8 cellular contexts compared by ENCODE assay signal in the genomic region with DNA sequence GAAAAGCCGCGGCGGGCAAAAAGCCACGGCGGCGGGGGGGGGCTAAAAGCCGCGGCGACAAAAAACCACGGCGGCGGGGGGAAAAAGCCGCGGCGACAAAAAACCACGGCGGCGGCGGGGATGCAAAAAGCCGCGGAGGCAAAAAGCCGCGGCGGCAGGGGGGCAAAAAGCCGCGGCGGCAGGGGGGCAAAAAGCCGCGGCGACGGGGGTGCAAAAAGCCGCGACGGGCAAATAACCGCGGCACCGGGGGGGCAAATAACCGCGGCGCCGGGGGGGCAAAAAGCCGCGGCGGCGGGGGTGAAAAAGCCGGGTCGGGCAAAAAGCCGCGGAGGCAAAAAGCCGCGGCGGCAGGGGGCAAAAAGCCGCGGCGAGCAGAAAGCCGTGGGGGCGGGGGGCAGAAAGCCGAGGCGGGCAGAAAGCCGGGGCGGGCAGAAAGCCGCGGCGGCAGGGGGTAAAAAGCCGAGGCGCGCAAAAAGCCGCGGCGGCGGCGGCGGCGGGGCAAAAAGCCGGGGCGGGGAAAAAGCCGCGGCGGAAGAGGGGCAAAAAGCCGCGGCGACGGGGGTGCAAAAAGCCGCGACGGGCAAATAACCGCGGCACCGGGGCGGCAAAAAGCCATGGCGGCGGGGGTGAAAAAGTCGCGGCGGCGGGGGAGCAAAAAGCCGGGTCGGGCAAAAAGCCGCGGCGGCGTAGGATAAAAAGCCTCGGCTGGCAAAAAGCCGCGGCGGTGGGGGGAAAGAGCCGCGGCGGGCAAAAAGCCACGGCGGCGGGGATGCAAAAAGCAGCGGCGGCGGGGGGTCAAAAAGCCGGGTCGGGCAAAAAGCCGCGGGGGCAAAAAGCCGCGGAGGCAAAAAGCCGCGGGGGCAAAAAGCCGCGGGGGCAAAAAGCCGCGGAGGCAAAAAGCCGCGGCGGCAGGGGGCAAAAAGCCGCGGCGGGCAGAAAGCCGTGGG.
DNase-seq lines count a peak whose midpoint lies in the region; ATAC-seq and TF ChIP-seq lines count a peak whose summit lies in the region.
"Not testable (repeated sequence)": the region's sequence is repeated elsewhere in the genome, so short reads cannot be mapped to it uniquely, and the experiment has no call there.

No MANE protein-coding gene starts in this region.

- POLR2A ChIA-PET in HEK293 (lab: Yijun Ruan, JAX); activated naive CD8-positive, alpha-beta T cell treated with anti-CD3 and anti-CD28 coated beads, Interleukin-2, amount 10 ng/mL, durations not matched to agents 7 days and 5 days (lab: Charles Lee): not testable (repeated sequence)

- not testable (repeated sequence) for H3K27me3 Mint-ChIP-seq in T-helper 17 cell; activated naive CD8-positive, alpha-beta T cell treated with anti-CD3 and anti-CD28 coated beads, Interleukin-2, amount 10 ng/mL, durations not matched to agents 7 days and 5 days
- peaks cover 23% of the 10 kb centered on the region for H3K27me3 Mint-ChIP-seq in dendritic cell treated with granulocyte-macrophage colony-stimulating factor and Interleukin-4, amounts not matched to agents 40 ng/mL and 50 ng/mL, for 4 days
- peaks cover 24% of the 10 kb centered on the region for H3K27me3 Mint-ChIP-seq in stimulated activated naive CD8-positive, alpha-beta T cell treated with anti-CD3 and anti-CD28 coated beads, Interleukin-15, amount 100 ng/mL, for 72 hours

- H3K9ac ChIP-seq in neural cell (ENCODE audit: low read length) = not testable (repeated sequence)

- ATAC-seq in T-helper 17 cell; activated naive CD8-positive, alpha-beta T cell treated with anti-CD3 and anti-CD28 coated beads, Interleukin-2, amount 10 ng/mL, durations not matched to agents 7 days and 5 days (ENCODE audit: low read depth); heart right ventricle; stimulated activated naive CD8-positive, alpha-beta T cell treated with anti-CD3 and anti-CD28 coated beads, Interleukin-15, amount 100 ng/mL, for 72 hours: not testable (repeated sequence)

- CTCF ChIA-PET in HEK293 (lab: Yijun Ruan, JAX) = not testable (repeated sequence)

- not testable (repeated sequence) for H3K9me3 Mint-ChIP-seq in activated naive CD8-positive, alpha-beta T cell treated with anti-CD3 and anti-CD28 coated beads, Interleukin-2, amount 10 ng/mL, durations not matched to agents 7 days and 5 days; dendritic cell treated with granulocyte-macrophage colony-stimulating factor and Interleukin-4, amounts not matched to agents 40 ng/mL and 50 ng/mL, for 4 days; stimulated activated naive CD8-positive, alpha-beta T cell treated with anti-CD3 and anti-CD28 coated beads, Interleukin-15, amount 100 ng/mL, for 72 hours

- H2AFZ ChIP-seq in neural cell (ENCODE audit: low read depth, low read length) = not testable (repeated sequence)

- TF ChIP-seq CTCF in AG10803 (conservative IDR thresholded peaks at IDR 0.05; ENCODE audit: low read length); HEK293 (tag by site-specific recombination; IDR thresholded peaks at IDR 0.05); heart right ventricle (IDR thresholded peaks at IDR 0.05); neural cell (IDR thresholded peaks at IDR 0.05; ENCODE audit: poor library complexity, severe bottlenecking): not testable (repeated sequence)

- H3K4me1 ChIP-seq in HEK293 (ENCODE audit: control insufficient read depth, insufficient read depth, low read length); heart right ventricle: not testable (repeated sequence)

- H3K4me3 ChIP-seq in AG10803 (ENCODE audit: low read length) (peak overlapping the region; percentile 20; the same call in 1 of the 2 replicates), HEK293 (ENCODE audit: low read depth, low read length) (peak overlapping the region; percentile 33), heart right ventricle (peak overlapping the region in 8 of 10 donors; percentile 12 to 32 (median 28)), neural cell (ENCODE audit: low read length) (peak overlapping the region; percentile 48)

- not testable (repeated sequence) for H3K4me1 Mint-ChIP-seq in T-helper 17 cell; activated naive CD8-positive, alpha-beta T cell treated with anti-CD3 and anti-CD28 coated beads, Interleukin-2, amount 10 ng/mL, durations not matched to agents 7 days and 5 days; dendritic cell treated with granulocyte-macrophage colony-stimulating factor and Interleukin-4, amounts not matched to agents 40 ng/mL and 50 ng/mL, for 4 days (ENCODE audit: low read depth); stimulated activated naive CD8-positive, alpha-beta T cell treated with anti-CD3 and anti-CD28 coated beads, Interleukin-15, amount 100 ng/mL, for 72 hours

- intact Hi-C loops in dendritic cell treated with granulocyte-macrophage colony-stimulating factor and Interleukin-4, amounts not matched to agents 40 ng/mL and 50 ng/mL, for 4 days (cut with micrococcal nuclease); heart right ventricle (cut with DNase I): not testable (repeated sequence)

- not testable (repeated sequence) for H3F3A ChIP-seq in neural cell (ENCODE audit: insufficient read depth, low read length, poor library complexity, severe bottlenecking)

- not testable (repeated sequence) for H3K27ac ChIP-seq in HEK293 (ENCODE audit: extremely low read depth, low read depth, low read length); heart right ventricle; neural cell (ENCODE audit: low read length)

- not testable (repeated sequence) for H3K36me3 Mint-ChIP-seq in T-helper 17 cell (ENCODE audit: low read depth); activated naive CD8-positive, alpha-beta T cell treated with anti-CD3 and anti-CD28 coated beads, Interleukin-2, amount 10 ng/mL, durations not matched to agents 7 days and 5 days; dendritic cell treated with granulocyte-macrophage colony-stimulating factor and Interleukin-4, amounts not matched to agents 40 ng/mL and 50 ng/mL, for 4 days (ENCODE audit: low read depth)

- TF ChIP-seq RAD21 in neural cell (conservative IDR thresholded peaks at IDR 0.05) = not testable (repeated sequence)

- H3K4me2 ChIP-seq in neural cell (ENCODE audit: low read length) = not testable (repeated sequence)

- DNase-seq in AG10803 (ENCODE audit: low read depth); activated naive CD8-positive, alpha-beta T cell treated with anti-CD3 and anti-CD28 coated beads, Interleukin-2, amount 10 ng/mL, durations not matched to agents 7 days and 5 days; stimulated activated naive CD8-positive, alpha-beta T cell treated with anti-CD3 and anti-CD28 coated beads, Interleukin-15, amount 100 ng/mL, for 72 hours: not testable (repeated sequence)
- DNase-seq in T-helper 17 cell (peak in 1 of 3 donors; percentile 13), heart right ventricle (peak in 1 of 2 donors; percentile 18)

- H3K9me3 ChIP-seq in HEK293 (ENCODE audit: control insufficient read depth, insufficient read depth, low read depth, low read length); T-helper 17 cell (ENCODE audit: control insufficient read depth, low read length, poor library complexity, severe bottlenecking); heart right ventricle; neural cell (ENCODE audit: low read length): not testable (repeated sequence)

- peaks cover 0 to 24% (median 3%) of the 10 kb centered on the region in 7 donors for H3K27me3 ChIP-seq in heart right ventricle
- not testable (repeated sequence) for H3K27me3 ChIP-seq in neural cell (ENCODE audit: insufficient read depth, low read depth, low read length)

- H3K79me2 ChIP-seq in neural cell (replicated peaks; ENCODE audit: insufficient read depth, low read length) = not testable (repeated sequence)

- WGBS in heart right ventricle, 2 donors = 2 to 11% methylated on average over 40 to 78 of the region's 134 CpGs

- H3K36me3 ChIP-seq in HEK293 (ENCODE audit: control insufficient read depth in 2 of 2, insufficient read depth in 1 of 2, low read length in 2 of 2); heart right ventricle; neural cell (ENCODE audit: insufficient read depth, low read length): not testable (repeated sequence)

- H3K4me3 Mint-ChIP-seq in T-helper 17 cell = peak overlapping the region; percentile 78
- peak overlapping the region; percentile 49 for H3K4me3 Mint-ChIP-seq in activated naive CD8-positive, alpha-beta T cell treated with anti-CD3 and anti-CD28 coated beads, Interleukin-2, amount 10 ng/mL, durations not matched to agents 7 days and 5 days
- peak overlapping the region; percentile 89 for H3K4me3 Mint-ChIP-seq in dendritic cell treated with granulocyte-macrophage colony-stimulating factor and Interleukin-4, amounts not matched to agents 40 ng/mL and 50 ng/mL, for 4 days
- H3K4me3 Mint-ChIP-seq in stimulated activated naive CD8-positive, alpha-beta T cell treated with anti-CD3 and anti-CD28 coated beads, Interleukin-15, amount 100 ng/mL, for 72 hours = peak overlapping the region; percentile 62 to 87

- not testable (repeated sequence) for H4K20me1 ChIP-seq in neural cell (ENCODE audit: insufficient read depth)

- H3K27ac Mint-ChIP-seq in T-helper 17 cell; dendritic cell treated with granulocyte-macrophage colony-stimulating factor and Interleukin-4, amounts not matched to agents 40 ng/mL and 50 ng/mL, for 4 days: not testable (repeated sequence)
- H3K27ac Mint-ChIP-seq in activated naive CD8-positive, alpha-beta T cell treated with anti-CD3 and anti-CD28 coated beads, Interleukin-2, amount 10 ng/mL, durations not matched to agents 7 days and 5 days = peak overlapping the region; percentile 69
- H3K27ac Mint-ChIP-seq in stimulated activated naive CD8-positive, alpha-beta T cell treated with anti-CD3 and anti-CD28 coated beads, Interleukin-15, amount 100 ng/mL, for 72 hours = peak overlapping the region in 1 of 2 donors; percentile 67

- not testable (repeated sequence) for TF ChIP-seq EP300 in neural cell (conservative IDR thresholded peaks at IDR 0.05; ENCODE audit: poor library complexity, severe bottlenecking)

- not testable (repeated sequence) for H3K9me2 ChIP-seq in neural cell (ENCODE audit: insufficient read depth, low read length)

TF ChIP-seq in HEK293, 187 proteins besides CTCF, POLR2A, EP300 and RAD21:
- peak; percentile 59 for TF ChIP-seq GLIS1 (tag by site-specific recombination; IDR thresholded peaks at IDR 0.05)
TF ChIP-seq in HEK293: peak in this region for 1; not testable (repeated sequence) for 186.
